Comparison of ENCODE assay signal across 17 cellular contexts in genomic region chr18:37210781-37211180, GRCh38.
A peak's percentile ranks its signal among the peaks of the same experiment; 100 is the strongest.
DNase-seq lines count a peak whose midpoint lies in the region; ATAC-seq and TF ChIP-seq lines count a peak whose summit lies in the region.
"Had no signal": no experiment of that assay in that cellular context is flagged by ENCODE, and none has a peak within 500 bp of the region (broad histone marks: within the 10 kb centered on the region; RNA-seq: fewer than 3 reads in every experiment).

No MANE protein-coding gene starts in this region.

- H3K4me3 ChIP-seq in endodermal cell (ENCODE audit: low read length) = peak overlapping the region; percentile 0
- H3K4me3 ChIP-seq: A549; BLaER1 treated with 17β-estradiol and CSF1 and Interleukin-3, amounts not matched to agents 10 nM and 100 nM had no signal

- no peak overlapping the region for H3K27ac Mint-ChIP-seq in endodermal cell
- H3K27ac Mint-ChIP-seq: B cell; CD4-positive, alpha-beta T cell; CD8-positive, alpha-beta T cell had no signal

- no peaks in the 10 kb centered on the region for H3K27me3 ChIP-seq in endodermal cell (ENCODE audit: control insufficient read depth, insufficient read depth, low read length, poor library complexity, severe bottlenecking)
- H3K27me3 ChIP-seq: BLaER1 treated with 17β-estradiol and CSF1 and Interleukin-3, amounts not matched to agents 10 nM and 100 nM had no signal

- peaks cover 4% of the 10 kb centered on the region for H3K9me3 ChIP-seq in endodermal cell (ENCODE audit: control insufficient read depth, low read length)
- H3K9me3 ChIP-seq: A549, Caco-2 had no signal

- H3K36me3 ChIP-seq in endodermal cell (ENCODE audit: control insufficient read depth, insufficient read depth, low read length) = no peaks in the 10 kb centered on the region
- H3K36me3 ChIP-seq: BLaER1 treated with 17β-estradiol and CSF1 and Interleukin-3, amounts not matched to agents 10 nM and 100 nM had no signal

- no peak overlapping the region for H3K4me3 Mint-ChIP-seq in endodermal cell
- H3K4me3 Mint-ChIP-seq: B cell; CD4-positive, alpha-beta T cell; CD8-positive, alpha-beta T cell had no signal

- peaks cover 12% of the 10 kb centered on the region for H3K4me1 ChIP-seq in endodermal cell (ENCODE audit: control insufficient read depth, insufficient read depth, low read length)
- H3K4me1 ChIP-seq: A549; BLaER1 treated with 17β-estradiol and CSF1 and Interleukin-3, amounts not matched to agents 10 nM and 100 nM; Caco-2 had no signal

- TF ChIP-seq CTCF in endodermal cell (conservative IDR thresholded peaks at IDR 0.05) = no peak

- H3K27me3 Mint-ChIP-seq in endodermal cell (ENCODE audit: insufficient read depth) = peaks cover 22% of the 10 kb centered on the region
- H3K27me3 Mint-ChIP-seq: B cell; CD4-positive, alpha-beta T cell had no signal

- peaks cover 2% of the 10 kb centered on the region for H3K36me3 Mint-ChIP-seq in endodermal cell (ENCODE audit: low read depth)

- peak; percentile 17 for DNase-seq in NCI-H146 (lab: John Stamatoyannopoulos, UW)
- DNase-seq in NCI-H146 treated with DMSO at 0.1 percent for 48 hours (lab: John Stamatoyannopoulos, UW; ENCODE audit: unreplicated experiment) = no peak
- no peak for DNase-seq in endodermal cell
- no peak for DNase-seq in NCI-H1417 (lab: John Stamatoyannopoulos, UW)
- DNase-seq in left colon = no peak
- DNase-seq: AML-193; Caco-2; Calu3; CD4-positive, alpha-beta T cell; CD8-positive, alpha-beta T cell; DMS79 treated with DMSO at 0.1 percent for 48 hours; GF-D8 had no signal

- H3K4me1 Mint-ChIP-seq in endodermal cell = peaks cover 23% of the 10 kb centered on the region
- H3K4me1 Mint-ChIP-seq: B cell had no signal

- H3K9ac ChIP-seq in endodermal cell (ENCODE audit: extremely low read depth, low read length, poor library complexity, severe bottlenecking) = no peak overlapping the region
- H3K9ac ChIP-seq: BLaER1 treated with 17β-estradiol and CSF1 and Interleukin-3, amounts not matched to agents 10 nM and 100 nM had no signal

- intact Hi-C loops in left colon (cut with DNase I, micrococcal nuclease) = no loop called here

- peaks cover 25% of the 10 kb centered on the region for H3K9me3 Mint-ChIP-seq in endodermal cell

- 80 to 86% methylated on average over 1 of the region's 1 CpG for WGBS in endodermal cell (ENCODE audit: insufficient coverage in 1 of 2, insufficient read length in 1 of 2), 2 experiments

- no peak for ATAC-seq in left colon
- ATAC-seq: A549; CD8-positive, alpha-beta T cell had no signal

- no peak overlapping the region for H3K27ac ChIP-seq in endodermal cell (ENCODE audit: low read depth, low read length)
- H3K27ac ChIP-seq: 22Rv1; A549; BLaER1 treated with 17β-estradiol and CSF1 and Interleukin-3, amounts not matched to agents 10 nM and 100 nM; C4-2B had no signal
